8 cellular contexts compared by ENCODE assay signal in the genomic region with DNA sequence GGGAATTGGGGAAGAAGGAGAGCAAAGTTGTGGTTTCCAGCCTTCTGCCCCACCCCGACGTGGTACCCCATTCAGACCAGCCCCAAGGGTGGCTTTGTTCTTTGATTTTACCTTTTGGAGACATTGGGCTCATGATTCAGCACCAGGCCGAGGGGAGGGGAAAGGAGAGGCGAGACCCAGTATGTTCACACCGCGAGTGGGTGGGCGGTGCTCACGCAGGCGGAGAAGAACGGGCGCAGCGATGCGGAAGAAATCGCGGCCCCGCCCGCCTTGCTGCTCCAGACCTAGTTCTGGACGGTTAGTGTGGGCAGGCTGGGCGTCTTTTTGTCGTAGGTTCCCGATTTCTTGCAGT. TPM values are rescaled to one million over a fixed set of nuclear protein-coding genes. Genes with fewer than 3 reads are reported as not detected.
DNase-seq lines count a peak whose midpoint lies in the region; ATAC-seq and TF ChIP-seq lines count a peak whose summit lies in the region.

No MANE protein-coding gene starts in this region.

- peak overlapping the region; percentile 93 for H3K4me3 ChIP-seq in adipocyte (ENCODE audit: low read length)
- peak overlapping the region; percentile 47 to 82 (median 72) for H3K4me3 ChIP-seq in heart right ventricle
- H3K4me3 ChIP-seq in trophoblast cell (ENCODE audit: low read depth, low read length), result peak overlapping the region; percentile 70
- peak overlapping the region; percentile 56 to 93 (median 76) for H3K4me3 ChIP-seq in upper lobe of left lung

- H2BK120ac ChIP-seq in trophoblast cell (ENCODE audit: insufficient read depth, low read length, poor library complexity), result no peak overlapping the region

- H4K12ac ChIP-seq in trophoblast cell (ENCODE audit: low read depth, low read length), result no peak overlapping the region

- no peak overlapping the region for H3K4ac ChIP-seq in trophoblast cell (ENCODE audit: low read depth, low read length)

- H3K14ac ChIP-seq in trophoblast cell (ENCODE audit: low read length), result no peak overlapping the region

- peak; percentile 75 to 90 (median 86) for ATAC-seq in heart right ventricle
- ATAC-seq in upper lobe of left lung (ENCODE audit: low FRiP score in 2 of 2), result peak; percentile 90 to 94
- ATAC-seq in HG02763 (IDR thresholded peaks at IDR 0.05; ENCODE audit: unreplicated experiment), result no peak

- no peaks in the 10 kb centered on the region for H3K79me1 ChIP-seq in trophoblast cell (ENCODE audit: low read length)

- peak overlapping the region; percentile 14 for H2AFZ ChIP-seq in trophoblast cell (ENCODE audit: insufficient read depth, low read length, poor library complexity)

- H3K27ac ChIP-seq in heart right ventricle (peak overlapping the region; percentile 40 to 90 (median 84)), trophoblast cell (ENCODE audit: low read depth, low read length) (no peak overlapping the region), upper lobe of left lung (peak overlapping the region; percentile 85 to 92 (median 90))

- H2AK5ac ChIP-seq in trophoblast cell (ENCODE audit: low read length), result no peak overlapping the region

- no peak overlapping the region for H3K23ac ChIP-seq in trophoblast cell (ENCODE audit: low read length)

- no peak overlapping the region for H4K8ac ChIP-seq in trophoblast cell (ENCODE audit: low read depth, low read length)

- H3K27me3 ChIP-seq in adipocyte (replicated peaks; ENCODE audit: control insufficient read depth, insufficient read depth, low read length), result no peaks in the 10 kb centered on the region
- peaks cover 0 to 27% (median 12%) of the 10 kb centered on the region in 7 donors for H3K27me3 ChIP-seq in heart right ventricle
- peaks cover 3% of the 10 kb centered on the region for H3K27me3 ChIP-seq in trophoblast cell (ENCODE audit: insufficient read depth, low read length)
- no peaks in the 10 kb centered on the region for H3K27me3 ChIP-seq in upper lobe of left lung

- H3K36me3 ChIP-seq in adipocyte (ENCODE audit: control insufficient read depth, insufficient read depth, low read length, severe bottlenecking) (no peaks in the 10 kb centered on the region), heart right ventricle (no peaks in the 10 kb centered on the region), trophoblast cell (ENCODE audit: control insufficient read depth in 1 of 2, insufficient read depth in 2 of 2, low read length in 2 of 2) (no peaks in the 10 kb centered on the region), upper lobe of left lung (no peaks in the 10 kb centered on the region)

- H3K4me2 ChIP-seq in trophoblast cell (ENCODE audit: low read length), result peak overlapping the region; percentile 92

- H3K9ac ChIP-seq in adipocyte (ENCODE audit: low read length) (peak overlapping the region; percentile 88), trophoblast cell (ENCODE audit: low read length) (no peak overlapping the region)

- no peak overlapping the region for H3K18ac ChIP-seq in trophoblast cell (ENCODE audit: low read length)

- H3K4me1 ChIP-seq in adipocyte (ENCODE audit: control insufficient read depth, insufficient read depth, low read length) (peaks cover 5% of the 10 kb centered on the region), heart right ventricle (peaks cover 0 to 15% (median 9%) of the 10 kb centered on the region in 9 donors), trophoblast cell (ENCODE audit: control insufficient read depth in 1 of 2, insufficient read depth in 2 of 2, low read length in 2 of 2) (peaks cover 4 to 5% of the 10 kb centered on the region in 2 experiments), upper lobe of left lung (peaks cover 0 to 16% (median 14%) of the 10 kb centered on the region in 4 donors)

- WGBS in heart right ventricle, 2 donors, result 1 to 2% methylated on average over 21 of the region's 21 CpGs
- WGBS in trophoblast cell (ENCODE audit: extremely low coverage, insufficient coverage, insufficient read length), result no CpG with 5 or more reads among the region's 21 CpGs
- 1 to 2% methylated on average over 21 of the region's 21 CpGs for WGBS in upper lobe of left lung, 2 donors

- H2BK5ac ChIP-seq in trophoblast cell (ENCODE audit: low read depth, low read length, poor library complexity), result no peak overlapping the region

- TF ChIP-seq POLR2A in upper lobe of left lung (IDR thresholded peaks at IDR 0.05), result peak in 3 of 4 donors; percentile 23 to 44 (median 28)

- no peak for TF ChIP-seq CTCF in heart right ventricle (IDR thresholded peaks at IDR 0.05)
- TF ChIP-seq CTCF in upper lobe of left lung (IDR thresholded peaks at IDR 0.05), result no peak

- peak; percentile 60 for DNase-seq in DMS153 treated with DMSO at 0.1 percent for 48 hours (lab: John Stamatoyannopoulos, UW; ENCODE audit: unreplicated experiment)
- peak; percentile 81 for DNase-seq in LHCN-M2 (ENCODE audit: low read depth)
- DNase-seq in SK-N-DZ (ENCODE audit: low spot score), result peak; percentile 72
- peak; percentile 67 for DNase-seq in adipocyte (ENCODE audit: low read depth)
- peak; percentile 69 to 81 for DNase-seq in heart right ventricle
- DNase-seq in trophoblast cell, result peak; percentile 80 to 81
- peak; percentile 85 to 94 for DNase-seq in upper lobe of left lung

- H4K91ac ChIP-seq in trophoblast cell (ENCODE audit: low read depth, low read length), result no peak overlapping the region

- no peaks in the 10 kb centered on the region for H3K9me3 ChIP-seq in adipocyte (ENCODE audit: control insufficient read depth, low read length)
- no peaks in the 10 kb centered on the region for H3K9me3 ChIP-seq in heart right ventricle
- no peaks in the 10 kb centered on the region for H3K9me3 ChIP-seq in trophoblast cell (ENCODE audit: insufficient read depth, low read depth, low read length)
- no peaks in the 10 kb centered on the region for H3K9me3 ChIP-seq in upper lobe of left lung

- H3K79me2 ChIP-seq in trophoblast cell (ENCODE audit: control insufficient read depth, insufficient read depth, low read length, poor library complexity), result no peaks in the 10 kb centered on the region

- H2BK12ac ChIP-seq in trophoblast cell (ENCODE audit: low read length), result no peak overlapping the region

- intact Hi-C loops in heart right ventricle (cut with DNase I), result no loop called here

- no peak for TF ChIP-seq EP300 in upper lobe of left lung (IDR thresholded peaks at IDR 0.05)

RNA-seq across cellular contexts. Expression of a gene that starts 1.0 kb away (rescaled TPM):
- 12.7 and 14.9 TPM in 2 replicates for total RNA-seq in LHCN-M2 (2014; rRNA removed)
- polyA plus RNA-seq in LHCN-M2 (2012), result 7.4 TPM
- 16.0 and 20.2 TPM in 2 replicates for polyA plus RNA-seq in SK-N-DZ (2014; cell fraction: cytosol; rRNA removed)
- 9.1 and 15.1 TPM in 2 replicates for polyA plus RNA-seq in SK-N-DZ (2014; cell fraction: nucleus; rRNA removed)
- 1 to 10 TPM in 4 of 10 donors, under 1 TPM in 6; 0.42 to 2.0 (median 0.86) TPM for total RNA-seq in heart right ventricle
- 1 to 10 TPM in 1 of 2 donors, under 1 TPM in 1; 0.51 to 1.1 TPM for polyA plus RNA-seq in heart right ventricle
- polyA plus RNA-seq in trophoblast cell (2013), result 0.93 and 1.1 TPM in 2 replicates
- 1 to 10 TPM; 1.3 to 7.9 (median 5.3) TPM for total RNA-seq in upper lobe of left lung

RNA-seq across cellular contexts. Expression of a gene that starts 28.5 kb away (rescaled TPM):
- total RNA-seq in LHCN-M2 (2014; rRNA removed), result 149 and 175 TPM in 2 replicates
- polyA plus RNA-seq in LHCN-M2 (2012), result 16.4 TPM
- 77.9 and 92.5 TPM in 2 replicates for polyA plus RNA-seq in SK-N-DZ (2014; cell fraction: cytosol; rRNA removed)
- polyA plus RNA-seq in SK-N-DZ (2014; cell fraction: nucleus; rRNA removed), result 157 and 213 TPM in 2 replicates
- total RNA-seq in heart right ventricle, result 10 to 100 TPM in 8 of 10 donors, 1 to 10 TPM in 2; 7.1 to 19.8 (median 12.1) TPM
- 1 to 10 TPM; 8.7 to 8.9 TPM for polyA plus RNA-seq in heart right ventricle
- 33.2 and 35.4 TPM in 2 replicates for polyA plus RNA-seq in trophoblast cell (2013)
- 100 to 1,000 TPM in 2 of 6 donors, 10 to 100 TPM in 4; 44.5 to 131 (median 80.0) TPM for total RNA-seq in upper lobe of left lung
